ENCODE assay signal across 1 cellular context in genomic region chr20:22585786-22586493, GRCh38.
A peak's percentile ranks its signal among the peaks of the same experiment; 100 is the strongest.
TF ChIP-seq lines count a peak whose summit lies in the region.

No MANE protein-coding gene starts in this region.

TF ChIP-seq in HepG2, 621 proteins besides CTCF, POLR2A, EP300 and RAD21 (continues in another document):
- TF ChIP-seq POLR2G (IDR thresholded peaks at IDR 0.05; ENCODE audit: low read depth, low read length): no peak
- no peak for TF ChIP-seq STAT6 (CRISPR knock-in tag; IDR thresholded peaks at IDR 0.05; ENCODE audit: borderline replicate concordance)
- TF ChIP-seq TBL1XR1 (IDR thresholded peaks at IDR 0.05; ENCODE audit: borderline replicate concordance, low read length, partially characterized antibody): no peak
- TF ChIP-seq GATA4 (IDR thresholded peaks at IDR 0.05; ENCODE audit: borderline replicate concordance, low read depth): no peak
- TF ChIP-seq ZNF33A (CRISPR knock-in tag; IDR thresholded peaks at IDR 0.05; ENCODE audit: borderline replicate concordance): no peak
- no peak for TF ChIP-seq GATAD2A (CRISPR knock-in tag; IDR thresholded peaks at IDR 0.05)
- TF ChIP-seq RELA (CRISPR knock-in tag; IDR thresholded peaks at IDR 0.05): no peak
- no peak for TF ChIP-seq CEBPG (CRISPR knock-in tag; IDR thresholded peaks at IDR 0.05)
- TF ChIP-seq ZBTB2 (CRISPR knock-in tag; IDR thresholded peaks at IDR 0.05; ENCODE audit: low read depth): no peak
- no peak for TF ChIP-seq MAFF (IDR thresholded peaks at IDR 0.05; ENCODE audit: low read depth, low read length)
- TF ChIP-seq HINFP (CRISPR knock-in tag; IDR thresholded peaks at IDR 0.05; ENCODE audit: low read depth): no peak
- TF ChIP-seq ATF7 (IDR thresholded peaks at IDR 0.05): no peak
- no peak for TF ChIP-seq ATF7 (CRISPR knock-in tag; IDR thresholded peaks at IDR 0.05)
- no peak for TF ChIP-seq SIX1 (CRISPR knock-in tag; IDR thresholded peaks at IDR 0.05; ENCODE audit: borderline replicate concordance)
- TF ChIP-seq ZBTB43 (CRISPR knock-in tag; conservative IDR thresholded peaks at IDR 0.05): no peak
- TF ChIP-seq ELK4 (CRISPR knock-in tag; IDR thresholded peaks at IDR 0.05; ENCODE audit: borderline replicate concordance): no peak
- no peak for TF ChIP-seq AGO2 (optimal IDR thresholded peaks at IDR 0.05; ENCODE audit: low read depth, low read length)
- no peak for TF ChIP-seq GABPB1 (CRISPR knock-in tag; IDR thresholded peaks at IDR 0.05)
- TF ChIP-seq JUN (CRISPR knock-in tag; IDR thresholded peaks at IDR 0.05): no peak
- TF ChIP-seq KDM5B (CRISPR knock-in tag; IDR thresholded peaks at IDR 0.05; ENCODE audit: borderline replicate concordance): no peak
- no peak for TF ChIP-seq FOXC1 (CRISPR knock-in tag; IDR thresholded peaks at IDR 0.05; ENCODE audit: borderline replicate concordance)
- no peak for TF ChIP-seq PAWR (CRISPR knock-in tag; IDR thresholded peaks at IDR 0.05; ENCODE audit: borderline replicate concordance)
- TF ChIP-seq HMGXB3 (CRISPR knock-in tag; IDR thresholded peaks at IDR 0.05; ENCODE audit: borderline replicate concordance): no peak
- TF ChIP-seq ARHGAP35 (CRISPR knock-in tag; IDR thresholded peaks at IDR 0.05; ENCODE audit: borderline replicate concordance): no peak
- TF ChIP-seq BCL3 (CRISPR knock-in tag; IDR thresholded peaks at IDR 0.05): no peak
- no peak for TF ChIP-seq ELF1 (CRISPR knock-in tag; IDR thresholded peaks at IDR 0.05)
- TF ChIP-seq MBNL3 (CRISPR knock-in tag; conservative IDR thresholded peaks at IDR 0.05): no peak
- TF ChIP-seq ZFP36L2 (CRISPR knock-in tag; IDR thresholded peaks at IDR 0.05): no peak
- no peak for TF ChIP-seq CHCHD3 (CRISPR knock-in tag; IDR thresholded peaks at IDR 0.05)
- 0 out of 2 replicates have a peak, but pooled peaks have one; percentile 44 for TF ChIP-seq ZNF879 (CRISPR knock-in tag; IDR thresholded peaks at IDR 0.05)
- TF ChIP-seq IKZF5 (CRISPR knock-in tag; IDR thresholded peaks at IDR 0.05): no peak
- TF ChIP-seq SP2 (CRISPR knock-in tag; IDR thresholded peaks at IDR 0.05): peak; percentile 48; the same call in 1 of the 2 replicates
- peak; percentile 63 for TF ChIP-seq ZBTB33 (CRISPR knock-in tag; IDR thresholded peaks at IDR 0.05)
- TF ChIP-seq ZNF572 (CRISPR knock-in tag; IDR thresholded peaks at IDR 0.05): no peak
- no peak for TF ChIP-seq PCBP1 (IDR thresholded peaks at IDR 0.05; ENCODE audit: borderline replicate concordance, low read depth, low read length)
- no peak; the same call in 1 of the 2 replicates for TF ChIP-seq MTA1 (CRISPR knock-in tag; IDR thresholded peaks at IDR 0.05; ENCODE audit: borderline replicate concordance)
- TF ChIP-seq SMARCC2 (IDR thresholded peaks at IDR 0.05): no peak
- 0 out of 2 replicates have a peak, but pooled peaks have one; percentile 19 for TF ChIP-seq HNRNPL (IDR thresholded peaks at IDR 0.05; ENCODE audit: low read depth, low read length)
- no peak for TF ChIP-seq PTBP1 (IDR thresholded peaks at IDR 0.05; ENCODE audit: low read depth, low read length, poor library complexity, severe bottlenecking)
- no peak for TF ChIP-seq ZBTB46 (CRISPR knock-in tag; IDR thresholded peaks at IDR 0.05; ENCODE audit: borderline replicate concordance)
- no peak for TF ChIP-seq ZNF570 (CRISPR knock-in tag; IDR thresholded peaks at IDR 0.05; ENCODE audit: borderline replicate concordance)
- TF ChIP-seq RBFOX2 (IDR thresholded peaks at IDR 0.05; ENCODE audit: low read depth, low read length): 0 out of 2 replicates have a peak, but pooled peaks have one; percentile 6
- TF ChIP-seq THAP7 (CRISPR knock-in tag; IDR thresholded peaks at IDR 0.05): no peak
